In the genomic region with DNA sequence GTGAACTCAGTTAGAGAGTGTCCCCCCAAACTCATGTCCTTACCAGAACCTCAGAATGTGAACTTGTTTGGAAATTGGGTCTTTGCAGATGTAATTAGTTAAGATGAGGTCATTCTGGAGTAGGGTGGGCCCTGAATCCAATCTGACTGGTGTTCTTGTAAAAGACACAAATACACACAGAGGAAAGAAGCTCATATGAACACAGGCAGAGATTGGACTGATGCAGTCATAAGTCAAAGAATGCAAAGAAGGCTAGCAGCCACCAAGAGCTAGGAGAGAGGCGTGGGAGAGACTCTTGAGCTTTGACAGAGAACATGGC, we compare ENCODE assay signal across 2 cellular contexts.
TF ChIP-seq lines count a peak whose summit lies in the region.

No MANE protein-coding gene starts in this region.

TF ChIP-seq in GM23338, 12 proteins besides CTCF, POLR2A, EP300 and RAD21 (continues in another document):
- TF ChIP-seq ZNF114 (CRISPR knock-in tag; IDR thresholded peaks at IDR 0.05), result no peak
- no peak for TF ChIP-seq POLR2AphosphoS5 (IDR thresholded peaks at IDR 0.05; ENCODE audit: low read depth)
- TF ChIP-seq NANOG (IDR thresholded peaks at IDR 0.05; ENCODE audit: borderline replicate concordance), result no peak
- TF ChIP-seq, protein P1, sequence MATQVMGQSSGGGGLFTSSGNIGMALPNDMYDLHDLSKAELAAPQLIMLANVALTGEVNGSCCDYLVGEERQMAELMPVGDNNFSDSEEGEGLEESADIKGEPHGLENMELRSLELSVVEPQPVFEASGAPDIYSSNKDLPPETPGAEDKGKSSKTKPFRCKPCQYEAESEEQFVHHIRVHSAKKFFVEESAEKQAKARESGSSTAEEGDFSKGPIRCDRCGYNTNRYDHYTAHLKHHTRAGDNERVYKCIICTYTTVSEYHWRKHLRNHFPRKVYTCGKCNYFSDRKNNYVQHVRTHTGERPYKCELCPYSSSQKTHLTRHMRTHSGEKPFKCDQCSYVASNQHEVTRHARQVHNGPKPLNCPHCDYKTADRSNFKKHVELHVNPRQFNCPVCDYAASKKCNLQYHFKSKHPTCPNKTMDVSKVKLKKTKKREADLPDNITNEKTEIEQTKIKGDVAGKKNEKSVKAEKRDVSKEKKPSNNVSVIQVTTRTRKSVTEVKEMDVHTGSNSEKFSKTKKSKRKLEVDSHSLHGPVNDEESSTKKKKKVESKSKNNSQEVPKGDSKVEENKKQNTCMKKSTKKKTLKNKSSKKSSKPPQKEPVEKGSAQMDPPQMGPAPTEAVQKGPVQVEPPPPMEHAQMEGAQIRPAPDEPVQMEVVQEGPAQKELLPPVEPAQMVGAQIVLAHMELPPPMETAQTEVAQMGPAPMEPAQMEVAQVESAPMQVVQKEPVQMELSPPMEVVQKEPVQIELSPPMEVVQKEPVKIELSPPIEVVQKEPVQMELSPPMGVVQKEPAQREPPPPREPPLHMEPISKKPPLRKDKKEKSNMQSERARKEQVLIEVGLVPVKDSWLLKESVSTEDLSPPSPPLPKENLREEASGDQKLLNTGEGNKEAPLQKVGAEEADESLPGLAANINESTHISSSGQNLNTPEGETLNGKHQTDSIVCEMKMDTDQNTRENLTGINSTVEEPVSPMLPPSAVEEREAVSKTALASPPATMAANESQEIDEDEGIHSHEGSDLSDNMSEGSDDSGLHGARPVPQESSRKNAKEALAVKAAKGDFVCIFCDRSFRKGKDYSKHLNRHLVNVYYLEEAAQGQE (IDR thresholded peaks at IDR 0.05; ENCODE audit: unreplicated experiment), result no peak
- TF ChIP-seq EZH2phosphoT487 (IDR thresholded peaks at IDR 0.05; ENCODE audit: unreplicated experiment), result no peak
- no peak for TF ChIP-seq STAT1 (IDR thresholded peaks at IDR 0.05; ENCODE audit: unreplicated experiment)
- TF ChIP-seq JUNB (IDR thresholded peaks at IDR 0.05; ENCODE audit: unreplicated experiment), result no peak
- no peak for TF ChIP-seq EZH2 (IDR thresholded peaks at IDR 0.05; ENCODE audit: low read depth, unreplicated experiment)
- no peak for TF ChIP-seq ZNF462 (CRISPR knock-in tag; IDR thresholded peaks at IDR 0.05)
- TF ChIP-seq CREB1 (CRISPR knock-in tag; IDR thresholded peaks at IDR 0.05; ENCODE audit: low read depth), result no peak
- TF ChIP-seq, protein P2, sequence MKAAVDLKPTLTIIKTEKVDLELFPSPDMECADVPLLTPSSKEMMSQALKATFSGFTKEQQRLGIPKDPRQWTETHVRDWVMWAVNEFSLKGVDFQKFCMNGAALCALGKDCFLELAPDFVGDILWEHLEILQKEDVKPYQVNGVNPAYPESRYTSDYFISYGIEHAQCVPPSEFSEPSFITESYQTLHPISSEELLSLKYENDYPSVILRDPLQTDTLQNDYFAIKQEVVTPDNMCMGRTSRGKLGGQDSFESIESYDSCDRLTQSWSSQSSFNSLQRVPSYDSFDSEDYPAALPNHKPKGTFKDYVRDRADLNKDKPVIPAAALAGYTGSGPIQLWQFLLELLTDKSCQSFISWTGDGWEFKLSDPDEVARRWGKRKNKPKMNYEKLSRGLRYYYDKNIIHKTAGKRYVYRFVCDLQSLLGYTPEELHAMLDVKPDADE (IDR thresholded peaks at IDR 0.05), result no peak

TF ChIP-seq in WTC11, 78 proteins besides CTCF, POLR2A, EP300 and RAD21:
- TF ChIP-seq SMAD4 (CRISPR knock-in tag; IDR thresholded peaks at IDR 0.05) (no peak), SMAD3 (CRISPR knock-in tag; IDR thresholded peaks at IDR 0.05; ENCODE audit: borderline replicate concordance) (no peak), RELA (CRISPR knock-in tag; IDR thresholded peaks at IDR 0.05; ENCODE audit: borderline replicate concordance) (no peak), NR2C2 (CRISPR knock-in tag; IDR thresholded peaks at IDR 0.05) (no peak), CREB1 (CRISPR knock-in tag; IDR thresholded peaks at IDR 0.05) (no peak), NFATC4 (CRISPR knock-in tag; IDR thresholded peaks at IDR 0.05) (no peak), PRRX2 (CRISPR knock-in tag; IDR thresholded peaks at IDR 0.05) (no peak), ZNF121 (CRISPR knock-in tag; IDR thresholded peaks at IDR 0.05) (no peak)
- TF ChIP-seq, protein P3, sequence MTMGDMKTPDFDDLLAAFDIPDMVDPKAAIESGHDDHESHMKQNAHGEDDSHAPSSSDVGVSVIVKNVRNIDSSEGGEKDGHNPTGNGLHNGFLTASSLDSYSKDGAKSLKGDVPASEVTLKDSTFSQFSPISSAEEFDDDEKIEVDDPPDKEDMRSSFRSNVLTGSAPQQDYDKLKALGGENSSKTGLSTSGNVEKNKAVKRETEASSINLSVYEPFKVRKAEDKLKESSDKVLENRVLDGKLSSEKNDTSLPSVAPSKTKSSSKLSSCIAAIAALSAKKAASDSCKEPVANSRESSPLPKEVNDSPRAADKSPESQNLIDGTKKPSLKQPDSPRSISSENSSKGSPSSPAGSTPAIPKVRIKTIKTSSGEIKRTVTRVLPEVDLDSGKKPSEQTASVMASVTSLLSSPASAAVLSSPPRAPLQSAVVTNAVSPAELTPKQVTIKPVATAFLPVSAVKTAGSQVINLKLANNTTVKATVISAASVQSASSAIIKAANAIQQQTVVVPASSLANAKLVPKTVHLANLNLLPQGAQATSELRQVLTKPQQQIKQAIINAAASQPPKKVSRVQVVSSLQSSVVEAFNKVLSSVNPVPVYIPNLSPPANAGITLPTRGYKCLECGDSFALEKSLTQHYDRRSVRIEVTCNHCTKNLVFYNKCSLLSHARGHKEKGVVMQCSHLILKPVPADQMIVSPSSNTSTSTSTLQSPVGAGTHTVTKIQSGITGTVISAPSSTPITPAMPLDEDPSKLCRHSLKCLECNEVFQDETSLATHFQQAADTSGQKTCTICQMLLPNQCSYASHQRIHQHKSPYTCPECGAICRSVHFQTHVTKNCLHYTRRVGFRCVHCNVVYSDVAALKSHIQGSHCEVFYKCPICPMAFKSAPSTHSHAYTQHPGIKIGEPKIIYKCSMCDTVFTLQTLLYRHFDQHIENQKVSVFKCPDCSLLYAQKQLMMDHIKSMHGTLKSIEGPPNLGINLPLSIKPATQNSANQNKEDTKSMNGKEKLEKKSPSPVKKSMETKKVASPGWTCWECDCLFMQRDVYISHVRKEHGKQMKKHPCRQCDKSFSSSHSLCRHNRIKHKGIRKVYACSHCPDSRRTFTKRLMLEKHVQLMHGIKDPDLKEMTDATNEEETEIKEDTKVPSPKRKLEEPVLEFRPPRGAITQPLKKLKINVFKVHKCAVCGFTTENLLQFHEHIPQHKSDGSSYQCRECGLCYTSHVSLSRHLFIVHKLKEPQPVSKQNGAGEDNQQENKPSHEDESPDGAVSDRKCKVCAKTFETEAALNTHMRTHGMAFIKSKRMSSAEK (CRISPR knock-in tag; IDR thresholded peaks at IDR 0.05; ENCODE audit: borderline replicate concordance), result no peak
- TF ChIP-seq, protein P4, sequence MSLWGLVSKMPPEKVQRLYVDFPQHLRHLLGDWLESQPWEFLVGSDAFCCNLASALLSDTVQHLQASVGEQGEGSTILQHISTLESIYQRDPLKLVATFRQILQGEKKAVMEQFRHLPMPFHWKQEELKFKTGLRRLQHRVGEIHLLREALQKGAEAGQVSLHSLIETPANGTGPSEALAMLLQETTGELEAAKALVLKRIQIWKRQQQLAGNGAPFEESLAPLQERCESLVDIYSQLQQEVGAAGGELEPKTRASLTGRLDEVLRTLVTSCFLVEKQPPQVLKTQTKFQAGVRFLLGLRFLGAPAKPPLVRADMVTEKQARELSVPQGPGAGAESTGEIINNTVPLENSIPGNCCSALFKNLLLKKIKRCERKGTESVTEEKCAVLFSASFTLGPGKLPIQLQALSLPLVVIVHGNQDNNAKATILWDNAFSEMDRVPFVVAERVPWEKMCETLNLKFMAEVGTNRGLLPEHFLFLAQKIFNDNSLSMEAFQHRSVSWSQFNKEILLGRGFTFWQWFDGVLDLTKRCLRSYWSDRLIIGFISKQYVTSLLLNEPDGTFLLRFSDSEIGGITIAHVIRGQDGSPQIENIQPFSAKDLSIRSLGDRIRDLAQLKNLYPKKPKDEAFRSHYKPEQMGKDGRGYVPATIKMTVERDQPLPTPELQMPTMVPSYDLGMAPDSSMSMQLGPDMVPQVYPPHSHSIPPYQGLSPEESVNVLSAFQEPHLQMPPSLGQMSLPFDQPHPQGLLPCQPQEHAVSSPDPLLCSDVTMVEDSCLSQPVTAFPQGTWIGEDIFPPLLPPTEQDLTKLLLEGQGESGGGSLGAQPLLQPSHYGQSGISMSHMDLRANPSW (CRISPR knock-in tag; conservative IDR thresholded peaks at IDR 0.05; ENCODE audit: low read depth), result no peak
- TF ChIP-seq, protein P5, sequence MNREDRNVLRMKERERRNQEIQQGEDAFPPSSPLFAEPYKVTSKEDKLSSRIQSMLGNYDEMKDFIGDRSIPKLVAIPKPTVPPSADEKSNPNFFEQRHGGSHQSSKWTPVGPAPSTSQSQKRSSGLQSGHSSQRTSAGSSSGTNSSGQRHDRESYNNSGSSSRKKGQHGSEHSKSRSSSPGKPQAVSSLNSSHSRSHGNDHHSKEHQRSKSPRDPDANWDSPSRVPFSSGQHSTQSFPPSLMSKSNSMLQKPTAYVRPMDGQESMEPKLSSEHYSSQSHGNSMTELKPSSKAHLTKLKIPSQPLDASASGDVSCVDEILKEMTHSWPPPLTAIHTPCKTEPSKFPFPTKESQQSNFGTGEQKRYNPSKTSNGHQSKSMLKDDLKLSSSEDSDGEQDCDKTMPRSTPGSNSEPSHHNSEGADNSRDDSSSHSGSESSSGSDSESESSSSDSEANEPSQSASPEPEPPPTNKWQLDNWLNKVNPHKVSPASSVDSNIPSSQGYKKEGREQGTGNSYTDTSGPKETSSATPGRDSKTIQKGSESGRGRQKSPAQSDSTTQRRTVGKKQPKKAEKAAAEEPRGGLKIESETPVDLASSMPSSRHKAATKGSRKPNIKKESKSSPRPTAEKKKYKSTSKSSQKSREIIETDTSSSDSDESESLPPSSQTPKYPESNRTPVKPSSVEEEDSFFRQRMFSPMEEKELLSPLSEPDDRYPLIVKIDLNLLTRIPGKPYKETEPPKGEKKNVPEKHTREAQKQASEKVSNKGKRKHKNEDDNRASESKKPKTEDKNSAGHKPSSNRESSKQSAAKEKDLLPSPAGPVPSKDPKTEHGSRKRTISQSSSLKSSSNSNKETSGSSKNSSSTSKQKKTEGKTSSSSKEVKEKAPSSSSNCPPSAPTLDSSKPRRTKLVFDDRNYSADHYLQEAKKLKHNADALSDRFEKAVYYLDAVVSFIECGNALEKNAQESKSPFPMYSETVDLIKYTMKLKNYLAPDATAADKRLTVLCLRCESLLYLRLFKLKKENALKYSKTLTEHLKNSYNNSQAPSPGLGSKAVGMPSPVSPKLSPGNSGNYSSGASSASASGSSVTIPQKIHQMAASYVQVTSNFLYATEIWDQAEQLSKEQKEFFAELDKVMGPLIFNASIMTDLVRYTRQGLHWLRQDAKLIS (CRISPR knock-in tag; IDR thresholded peaks at IDR 0.05; ENCODE audit: borderline replicate concordance), result no peak
